33 cellular contexts compared by ENCODE assay signal in genomic region chr6:167307342-167307955, GRCh38. TPM values are rescaled to one million over a fixed set of nuclear protein-coding genes. Genes with fewer than 3 reads are reported as not detected.
"Had no signal": no experiment of that assay in that cellular context is flagged by ENCODE, and none has a peak within 500 bp of the region (broad histone marks: within the 10 kb centered on the region; RNA-seq: fewer than 3 reads in every experiment).

No MANE protein-coding gene starts in this region.

- DNase-seq: activated B cell treated with CpG ODN at 0.5 μM for 24 hours; activated CD4-positive, alpha-beta T cell treated with anti-CD3 and anti-CD28 coated beads for 48 hours; activated CD4-positive, alpha-beta T cell treated with anti-CD3 and anti-CD28 coated beads, Interleukin-2, amount 50 U/mL, for 1 hour; activated CD4-positive, alpha-beta T cell treated with anti-CD3 and anti-CD28 coated beads, Interleukin-2, amount 50 U/mL, for 48 hours; activated CD8-positive, alpha-beta memory T cell treated with anti-CD3 and anti-CD28 coated beads for 24 hours; activated CD8-positive, alpha-beta T cell treated with anti-CD3 and anti-CD28 coated beads for 36 hours; activated effector memory CD4-positive, alpha-beta T cell treated with Interleukin-2 at 50 U/mL for 16 hours; activated gamma-delta T cell treated with Interleukin-2 at 50 U/mL for 16 hours; activated naive CD4-positive, alpha-beta T cell treated with anti-CD3 and anti-CD28 coated beads, Interleukin-2, amount 50 U/mL, for 16 hours; activated naive CD4-positive, alpha-beta T cell treated with Interleukin-2 at 50 U/mL for 16 hours; activated naive CD8-positive, alpha-beta T cell treated with anti-CD3 and anti-CD28 coated beads, Interleukin-2, amount 10 ng/mL, durations not matched to agents 7 days and 5 days; activated T-cell treated with anti-CD3 and anti-CD28 coated beads, Interleukin-2, amount 50 U/mL, for 4 hours; brain microvascular endothelial cell; caudate nucleus; cortex of kidney; dermis blood vessel endothelial cell; effector CD4-positive, alpha-beta T cell; effector memory CD8-positive, alpha-beta T cell; erythroblast; foreskin keratinocyte; gastrocnemius medialis; heart right ventricle; T-cell; T1000; WERI-Rb-1 had no signal

- ATAC-seq: activated CD4-positive, CD25-positive, alpha-beta regulatory T cell treated with anti-CD3 and anti-CD28 coated beads, Interleukin-2, amount 50 U/mL, for 24 hours; activated CD8-positive, alpha-beta T cell treated with anti-CD3 and anti-CD28 coated beads for 36 hours; activated T-cell treated with anti-CD3 and anti-CD28 coated beads, Interleukin-2, amount 50 U/mL, for 4 hours; activated T-helper 17 cell treated with anti-CD3 and anti-CD28 coated beads, Interleukin-2, amount 50 U/mL, for 72 hours; effector memory CD8-positive, alpha-beta T cell; foreskin keratinocyte; gastrocnemius medialis; heart right ventricle; T-cell had no signal

- H3K4me3 ChIP-seq: ascending aorta, esophagus muscularis mucosa, gastrocnemius medialis, heart right ventricle had no signal

- H3K9me3 ChIP-seq: ascending aorta, esophagus muscularis mucosa, gastrocnemius medialis, heart right ventricle had no signal

- H3K27ac ChIP-seq: ascending aorta, brain microvascular endothelial cell, esophagus muscularis mucosa, foreskin keratinocyte, gastrocnemius medialis, heart right ventricle, WERI-Rb-1 had no signal

- H3K9me3 Mint-ChIP-seq: activated B cell treated with CpG ODN at 0.5 μM for 24 hours; activated CD8-positive, alpha-beta T cell treated with anti-CD3 and anti-CD28 coated beads for 36 hours; activated naive CD8-positive, alpha-beta T cell treated with anti-CD3 and anti-CD28 coated beads, Interleukin-2, amount 10 ng/mL, durations not matched to agents 7 days and 5 days; effector memory CD8-positive, alpha-beta T cell; T-helper 1 cell treated with Interleukin-12 subunit alpha and Interleukin-12 subunit beta and Interleukin-4 antibody, amounts not matched to agents 30 μg/mL and 1 μg/mL, for 36 hours; T-helper 2 cell treated with Interferon-gamma antibody and Interleukin-4, amounts not matched to agents 5 μg/mL and 100 μg/mL, for 36 hours had no signal

- H3K27me3 ChIP-seq: ascending aorta, brain microvascular endothelial cell, esophagus muscularis mucosa, foreskin keratinocyte had no signal

- H3K36me3 Mint-ChIP-seq: activated naive CD8-positive, alpha-beta T cell treated with anti-CD3 and anti-CD28 coated beads, Interleukin-2, amount 10 ng/mL, durations not matched to agents 7 days and 5 days; T-cell had no signal

- H3K4me3 Mint-ChIP-seq: activated B cell treated with CpG ODN at 0.5 μM for 24 hours; activated CD8-positive, alpha-beta T cell treated with anti-CD3 and anti-CD28 coated beads for 36 hours; activated naive CD8-positive, alpha-beta T cell treated with anti-CD3 and anti-CD28 coated beads, Interleukin-2, amount 10 ng/mL, durations not matched to agents 7 days and 5 days; activated T-cell treated with anti-CD3 and anti-CD28 coated beads, Interleukin-2, amount 50 U/mL, for 4 hours; activated T-helper 17 cell treated with anti-CD3 and anti-CD28 coated beads, Interleukin-2, amount 50 U/mL, for 72 hours; effector memory CD8-positive, alpha-beta T cell; T-cell; T-helper 1 cell treated with Interleukin-12 subunit alpha and Interleukin-12 subunit beta and Interleukin-4 antibody, amounts not matched to agents 30 μg/mL and 1 μg/mL, for 36 hours; T-helper 2 cell treated with Interferon-gamma antibody and Interleukin-4, amounts not matched to agents 5 μg/mL and 100 μg/mL, for 36 hours had no signal

- H3K27me3 Mint-ChIP-seq: activated CD8-positive, alpha-beta T cell treated with anti-CD3 and anti-CD28 coated beads for 36 hours; activated naive CD8-positive, alpha-beta T cell treated with anti-CD3 and anti-CD28 coated beads, Interleukin-2, amount 10 ng/mL, durations not matched to agents 7 days and 5 days had no signal

- H3K36me3 ChIP-seq: ascending aorta, brain microvascular endothelial cell, esophagus muscularis mucosa, gastrocnemius medialis, heart right ventricle, WERI-Rb-1 had no signal

- H3K27ac Mint-ChIP-seq: activated B cell treated with CpG ODN at 0.5 μM for 24 hours; activated CD8-positive, alpha-beta T cell treated with anti-CD3 and anti-CD28 coated beads for 36 hours; activated naive CD8-positive, alpha-beta T cell treated with anti-CD3 and anti-CD28 coated beads, Interleukin-2, amount 10 ng/mL, durations not matched to agents 7 days and 5 days; activated T-helper 17 cell treated with anti-CD3 and anti-CD28 coated beads, Interleukin-2, amount 50 U/mL, for 72 hours; effector memory CD8-positive, alpha-beta T cell; T-cell; T-helper 1 cell treated with Interleukin-12 subunit alpha and Interleukin-12 subunit beta and Interleukin-4 antibody, amounts not matched to agents 30 μg/mL and 1 μg/mL, for 36 hours; T-helper 2 cell treated with Interferon-gamma antibody and Interleukin-4, amounts not matched to agents 5 μg/mL and 100 μg/mL, for 36 hours had no signal

- H3K4me1 ChIP-seq: ascending aorta, foreskin keratinocyte, gastrocnemius medialis, heart right ventricle had no signal

- H3K4me1 Mint-ChIP-seq: activated B cell treated with CpG ODN at 0.5 μM for 24 hours; activated naive CD8-positive, alpha-beta T cell treated with anti-CD3 and anti-CD28 coated beads, Interleukin-2, amount 10 ng/mL, durations not matched to agents 7 days and 5 days; activated T-helper 17 cell treated with anti-CD3 and anti-CD28 coated beads, Interleukin-2, amount 50 U/mL, for 72 hours; T-cell had no signal

RNA-seq across cellular contexts. Expression of gene UNC93A, which starts 16.3 kb away (rescaled TPM):
- total RNA-seq: activated B cell treated with CpG ODN at 0.5 μM for 24 hours; activated CD8-positive, alpha-beta T cell treated with anti-CD3 and anti-CD28 coated beads for 36 hours; activated naive CD8-positive, alpha-beta T cell treated with anti-CD3 and anti-CD28 coated beads, Interleukin-2, amount 10 ng/mL, durations not matched to agents 7 days and 5 days; activated T-cell treated with anti-CD3 and anti-CD28 coated beads, Interleukin-2, amount 50 U/mL, for 4 hours; activated T-helper 17 cell treated with anti-CD3 and anti-CD28 coated beads, Interleukin-2, amount 50 U/mL, for 72 hours; ascending aorta; bronchial epithelial cell; chondrocyte; dermis blood vessel endothelial cell; esophagus muscularis mucosa; foreskin keratinocyte; gastrocnemius medialis; heart right ventricle; T-cell had no signal

RNA-seq across cellular contexts. Expression of gene TTLL2, which starts 17.4 kb away (rescaled TPM):
- total RNA-seq: activated B cell treated with CpG ODN at 0.5 μM for 24 hours; activated CD8-positive, alpha-beta T cell treated with anti-CD3 and anti-CD28 coated beads for 36 hours; activated naive CD8-positive, alpha-beta T cell treated with anti-CD3 and anti-CD28 coated beads, Interleukin-2, amount 10 ng/mL, durations not matched to agents 7 days and 5 days; activated T-cell treated with anti-CD3 and anti-CD28 coated beads, Interleukin-2, amount 50 U/mL, for 4 hours; activated T-helper 17 cell treated with anti-CD3 and anti-CD28 coated beads, Interleukin-2, amount 50 U/mL, for 72 hours; ascending aorta; bronchial epithelial cell; chondrocyte; dermis blood vessel endothelial cell; esophagus muscularis mucosa; foreskin keratinocyte; gastrocnemius medialis; heart right ventricle; T-cell had no signal
